8 cellular contexts compared by ENCODE assay signal in the genomic region with DNA sequence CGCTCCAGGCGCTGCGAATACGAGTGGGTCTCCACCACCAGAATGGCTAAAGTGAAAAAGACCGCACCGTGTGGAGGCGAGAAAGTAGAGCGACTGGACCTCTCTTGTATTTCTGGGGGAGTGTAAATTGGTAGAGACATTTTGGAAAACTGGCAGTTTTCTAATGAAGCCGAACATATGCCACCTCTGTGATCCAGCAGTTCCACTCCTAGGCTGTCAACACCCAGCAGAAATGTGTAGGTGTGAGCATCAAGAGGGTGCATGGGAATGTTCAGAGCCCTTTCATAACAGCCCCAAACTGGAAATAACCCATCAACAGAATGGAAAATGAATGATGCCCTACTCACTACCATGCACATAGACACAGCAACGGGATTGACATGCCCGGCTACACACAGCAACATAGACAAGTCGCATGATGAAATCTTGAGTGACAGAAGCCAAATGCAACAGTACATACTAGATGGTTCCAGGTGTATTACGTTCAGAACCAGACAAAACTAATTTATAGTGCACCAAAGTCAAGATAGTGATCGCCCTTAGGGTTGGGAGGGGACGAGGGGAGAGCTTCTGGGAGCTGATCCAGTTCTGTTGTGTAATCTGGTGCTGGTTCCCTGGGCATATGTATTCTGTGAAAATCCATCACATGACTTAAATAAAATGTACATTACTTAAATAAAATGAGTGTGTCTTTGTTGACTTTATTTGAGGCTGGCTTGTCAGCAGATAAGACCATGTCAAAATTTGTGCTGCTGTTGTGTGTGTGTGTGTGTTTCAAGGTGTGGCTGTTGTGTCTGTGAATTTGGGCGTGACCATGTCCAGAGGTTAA. TPM values are rescaled to one million over a fixed set of nuclear protein-coding genes. Genes with fewer than 3 reads are reported as not detected.
A peak's percentile ranks its signal among the peaks of the same experiment; 100 is the strongest.
DNase-seq lines count a peak whose midpoint lies in the region; ATAC-seq, FAIRE-seq and TF ChIP-seq lines count a peak whose summit lies in the region.

No MANE protein-coding gene starts in this region.

- FAIRE-seq in frontal cortex (lab: Jason Lieb, UNC), result no peak

- peak overlapping the region; percentile 77 for H3K27ac Mint-ChIP-seq in MCF 10A (ENCODE audit: low read depth, unreplicated experiment)
- peak overlapping the region; percentile 100 for H3K27ac Mint-ChIP-seq in mesothelial cell of epicardium

- no peak for DNase-seq in left ventricle myocardium inferior
- DNase-seq in Right ventricle myocardium inferior (ENCODE audit: missing footprints), result no peak
- peak; percentile 65 for DNase-seq in MCF 10A (ENCODE audit: unreplicated experiment)
- DNase-seq in mesothelial cell of epicardium (ENCODE audit: low spot score in 2 of 2, unreplicated experiment in 2 of 2), result no peak
- no peak for DNase-seq in vagina (ENCODE audit: extremely low spot score in 2 of 2)
- no peak for DNase-seq in effector CD8-positive, alpha-beta T cell (lab: John Stamatoyannopoulos, UW)
- DNase-seq in frontal cortex (ENCODE audit: low spot score in 2 of 2), result no peak

- H3K4me1 ChIP-seq in left ventricle myocardium inferior (peaks cover 52% of the 10 kb centered on the region), vagina (peaks cover 49% of the 10 kb centered on the region)

- CTCF ChIA-PET in MCF 10A (lab: Yijun Ruan, JAX), result interaction anchor here (0.7 to 1.5 kb wide), 4 partner anchors 27 to 125 kb away, joined by 3 to 5 read pairs (median 4); no protein-coding TSS in a partner anchor

- H3K36me3 Mint-ChIP-seq in MCF 10A (ENCODE audit: insufficient read depth, unreplicated experiment), result peaks cover 11% of the 10 kb centered on the region
- H3K36me3 Mint-ChIP-seq in mesothelial cell of epicardium, result peaks cover 6% of the 10 kb centered on the region

- peak overlapping the region; percentile 75 for H3K4me3 Mint-ChIP-seq in MCF 10A (ENCODE audit: unreplicated experiment)
- H3K4me3 Mint-ChIP-seq in mesothelial cell of epicardium, result peak overlapping the region; percentile 65

- H3K27me3 ChIP-seq in left ventricle myocardium inferior (ENCODE audit: low read depth) (no peaks in the 10 kb centered on the region), vagina (no peaks in the 10 kb centered on the region)

- no peak for ATAC-seq in Right ventricle myocardium inferior
- ATAC-seq in HG03196 (IDR thresholded peaks at IDR 0.05; ENCODE audit: unreplicated experiment), result no peak

- H3K27me3 Mint-ChIP-seq in MCF 10A (ENCODE audit: insufficient read depth, unreplicated experiment), result no peaks in the 10 kb centered on the region
- H3K27me3 Mint-ChIP-seq in mesothelial cell of epicardium (ENCODE audit: low read depth), result no peaks in the 10 kb centered on the region

- peak overlapping the region; percentile 98 for H3K27ac ChIP-seq in left ventricle myocardium inferior (replicated peaks)
- peak overlapping the region; percentile 100 for H3K27ac ChIP-seq in vagina

- H3K9me3 Mint-ChIP-seq in MCF 10A (ENCODE audit: unreplicated experiment) (no peaks in the 10 kb centered on the region), mesothelial cell of epicardium (no peaks in the 10 kb centered on the region)

- H3K4me1 Mint-ChIP-seq in MCF 10A (ENCODE audit: insufficient read depth, unreplicated experiment) (peaks cover 31% of the 10 kb centered on the region), mesothelial cell of epicardium (peaks cover 42% of the 10 kb centered on the region)

- POLR2A ChIA-PET in MCF 10A (lab: Yijun Ruan, JAX), result interaction anchor here (0.6 to 3.6 kb wide), 10 partner anchors 10 to 564 kb away, joined by 3 to 24 read pairs (median 4); partner anchors contain the start of gene PHKG2

- H3K9me3 ChIP-seq in left ventricle myocardium inferior (replicated peaks) (no peaks in the 10 kb centered on the region), vagina (no peaks in the 10 kb centered on the region)

- H3K36me3 ChIP-seq in left ventricle myocardium inferior, result peaks cover 24% of the 10 kb centered on the region
- H3K36me3 ChIP-seq in vagina, result peaks cover 0 to 15% of the 10 kb centered on the region in 2 donors

- intact Hi-C loops in left ventricle myocardium inferior (cut with micrococcal nuclease) (no loop called here), Right ventricle myocardium inferior (cut with DNase I) (loop anchor here (2.0 to 10.0 kb wide), 2 partner anchors 20 to 1090 kb away; partner anchors contain the start of gene MAZ), MCF 10A (cut with micrococcal nuclease) (loop anchor here (2.0 to 5.0 kb wide), 3 partner anchors 28 to 197 kb away; partner anchors contain the start of genes FBXL19 and SRCAP), vagina (cut with DNase I) (no loop called here)

- TF ChIP-seq POLR2A in vagina (IDR thresholded peaks at IDR 0.05), result no peak

- H3K4me3 ChIP-seq in left ventricle myocardium inferior (peak overlapping the region; percentile 93), vagina (peak overlapping the region; percentile 87 to 94)

- TSS peak; percentile 77 for BruUV-seq in MCF 10A (replicated peaks; lab: Mats Ljungman, UMichigan)

- TF ChIP-seq CTCF in left ventricle myocardium inferior (IDR thresholded peaks at IDR 0.05; ENCODE audit: borderline replicate concordance) (no peak), MCF 10A (IDR thresholded peaks at IDR 0.05; ENCODE audit: unreplicated experiment) (no peak), mesothelial cell of epicardium (IDR thresholded peaks at IDR 0.05; ENCODE audit: unreplicated experiment) (no peak), vagina (IDR thresholded peaks at IDR 0.05) (no peak)

RNA-seq across cellular contexts. Expression of gene BCL7C, which starts 0.9 kb away (rescaled TPM):
- 25.2 TPM for total RNA-seq in left ventricle myocardium inferior
- 32.2 TPM for total RNA-seq in Right ventricle myocardium inferior
- total RNA-seq in MCF 10A (2022), result 32.0 and 33.9 TPM in 2 replicates
- 43.6 to 44.8 TPM (median 43.9 TPM) in 3 replicates for total RNA-seq in mesothelial cell of epicardium
- 38.1 TPM for total RNA-seq in vagina
- 41.6 TPM for total RNA-seq in frontal cortex

RNA-seq across cellular contexts. Expression of gene CTF1, which starts 1.7 kb away (rescaled TPM):
- total RNA-seq in left ventricle myocardium inferior (9.6 TPM), Right ventricle myocardium inferior (8.7 TPM), MCF 10A (2022) (3.6 and 4.1 TPM in 2 replicates), mesothelial cell of epicardium (9.1 to 11.5 TPM (median 10.3 TPM) in 3 replicates), vagina (3.2 TPM), frontal cortex (0.41 TPM)

RNA-seq across cellular contexts. Expression of gene FBXL19, which starts 28.6 kb away (rescaled TPM):
- total RNA-seq in left ventricle myocardium inferior (6.3 TPM), Right ventricle myocardium inferior (6.3 TPM), MCF 10A (2022) (18.0 and 23.4 TPM in 2 replicates), mesothelial cell of epicardium (53.5 to 56.4 TPM (median 54.9 TPM) in 3 replicates), vagina (21.4 TPM), frontal cortex (66.4 TPM)

RNA-seq across cellular contexts. Expression of gene ORAI3, which starts 54.1 kb away (rescaled TPM):
- total RNA-seq in left ventricle myocardium inferior, result 12.2 TPM
- total RNA-seq in Right ventricle myocardium inferior, result 11.4 TPM
- total RNA-seq in MCF 10A (2022), result 16.2 and 21.2 TPM in 2 replicates
- 25.8 to 28.2 TPM (median 26.2 TPM) in 3 replicates for total RNA-seq in mesothelial cell of epicardium
- total RNA-seq in vagina, result 27.0 TPM
- total RNA-seq in frontal cortex, result 4.1 TPM

Comparison
In these comparisons a context has a peak if more than half of its experiments do, and no peak if none do; other contexts are left out.
1. intact Hi-C loops: an anchor here in Right ventricle myocardium inferior (2.0 to 10.0 kb wide) and MCF 10A (2.0 to 5.0 kb wide); none called in left ventricle myocardium inferior and vagina.